ENCODE assay signal across 8 cellular contexts in genomic region chr1:27872059-27872801, GRCh38. TPM values are rescaled to one million over a fixed set of nuclear protein-coding genes. Genes with fewer than 3 reads are reported as not detected.
DNase-seq lines count a peak whose midpoint lies in the region; ATAC-seq and TF ChIP-seq lines count a peak whose summit lies in the region.

Gene THEMIS2 (plus strand): TSS chr1:27872544. CDS start chr1:27872572, 28 bp downstream.

- DNase-seq in NCI-H146 (lab: John Stamatoyannopoulos, UW) (peak; percentile 45), dorsolateral prefrontal cortex (peak in 6 of 10 donors; percentile 54 to 82 (median 66)), lung (ENCODE audit: low spot score) (peak; percentile 61)
- DNase-seq in activated CD4-positive, alpha-beta T cell treated with anti-CD3 and anti-CD28 coated beads, Interleukin-2, amount 50 U/mL, for 4 hours = peak; percentile 75 to 77
- DNase-seq in stimulated activated CD4-positive, alpha-beta T cell treated with anti-CD3 and anti-CD28 coated beads, TNF-alpha, amount 100 ng/mL, for 24 hours (ENCODE audit: low read depth in 3 of 3) = peak; percentile 56 to 80 (median 69)

- H3K4me3 ChIP-seq in dorsolateral prefrontal cortex (peak within 1 kb of the TSS; percentile 55 to 93 (median 80)), lung (peak within 1 kb of the TSS; percentile 61)

- TF ChIP-seq CTCF in dorsolateral prefrontal cortex (IDR thresholded peaks at IDR 0.05 in 54 of 56, conservative IDR thresholded peaks at IDR 0.05 in 2 of 56; ENCODE audit: low read depth in 1 of 56, partially characterized antibody in 56 of 56) (peak in 1 of 56 donors; percentile 12), lung (IDR thresholded peaks at IDR 0.05; ENCODE audit: control extremely low read depth, extremely low read depth) (no peak)

- intact Hi-C loops in dorsolateral prefrontal cortex (cut with DNase I) = no loop called here

- H3K27ac ChIP-seq in dorsolateral prefrontal cortex = peak within 1 kb of the TSS in 58 of 59 donors; percentile 43 to 98 (median 89)
- H3K27ac ChIP-seq in lung (ENCODE audit: low read depth in 1 of 2, low read length in 1 of 2) = peak within 1 kb of the TSS in 1 of 2 donors; percentile 69

- H3K9me3 ChIP-seq in lung (ENCODE audit: control insufficient read depth in 2 of 2, insufficient read depth in 1 of 2, low read length in 1 of 2) = no peaks in the 10 kb centered on the region

- peaks cover 0 to 6% of the 10 kb centered on the region in 2 donors for H3K4me1 ChIP-seq in lung (ENCODE audit: control insufficient read depth in 2 of 2, insufficient read depth in 2 of 2, low read length in 2 of 2)

- 9 to 16% methylated on average over 32 to 53 of the region's 53 CpGs for WGBS in lung, 2 donors

- no peaks in the 10 kb centered on the region for H3K36me3 ChIP-seq in lung (ENCODE audit: control insufficient read depth in 2 of 2, insufficient read depth in 2 of 2, low read length in 2 of 2)

- H3K27me3 ChIP-seq in dorsolateral prefrontal cortex = no peaks in the 10 kb centered on the region
- H3K27me3 ChIP-seq in lung (ENCODE audit: control insufficient read depth, insufficient read depth) = no peaks in the 10 kb centered on the region

- ATAC-seq in GM18867 (IDR thresholded peaks at IDR 0.05; ENCODE audit: unreplicated experiment) (peak; percentile 34), lung (ENCODE audit: insufficient read depth, low FRiP score) (peak; percentile 77), GM21825 (IDR thresholded peaks at IDR 0.05; ENCODE audit: unreplicated experiment) (no peak), HG02852 (IDR thresholded peaks at IDR 0.05; ENCODE audit: unreplicated experiment) (no peak)

RNA-seq across cellular contexts. Expression of gene THEMIS2, which starts in this region (rescaled TPM):
- total RNA-seq in dorsolateral prefrontal cortex (10 to 100 TPM in 119 of 120 experiments, 1 to 10 TPM in 1; 9.2 to 62.4 (median 20.7) TPM), lung (100 to 1,000 TPM in 1 of 2 donors, 10 to 100 TPM in 1; 21.3 to 115 TPM)
- 100 to 1,000 TPM in 1 of 2 donors, 10 to 100 TPM in 1; 29.0 to 153 TPM for polyA plus RNA-seq in lung

Comparison
In these comparisons a context has a peak if more than half of its experiments do, and no peak if none do; other contexts are left out.
1. ATAC-seq: peak in GM18867 (single experiment) and lung (single experiment); none in GM21825 (single experiment) and HG02852 (single experiment).
2. Peak in every context shown above with its lines, with median percentiles within 50 percentile points of each other: DNase-seq.